ENCODE assay signal across 1 cellular context in the genomic region with DNA sequence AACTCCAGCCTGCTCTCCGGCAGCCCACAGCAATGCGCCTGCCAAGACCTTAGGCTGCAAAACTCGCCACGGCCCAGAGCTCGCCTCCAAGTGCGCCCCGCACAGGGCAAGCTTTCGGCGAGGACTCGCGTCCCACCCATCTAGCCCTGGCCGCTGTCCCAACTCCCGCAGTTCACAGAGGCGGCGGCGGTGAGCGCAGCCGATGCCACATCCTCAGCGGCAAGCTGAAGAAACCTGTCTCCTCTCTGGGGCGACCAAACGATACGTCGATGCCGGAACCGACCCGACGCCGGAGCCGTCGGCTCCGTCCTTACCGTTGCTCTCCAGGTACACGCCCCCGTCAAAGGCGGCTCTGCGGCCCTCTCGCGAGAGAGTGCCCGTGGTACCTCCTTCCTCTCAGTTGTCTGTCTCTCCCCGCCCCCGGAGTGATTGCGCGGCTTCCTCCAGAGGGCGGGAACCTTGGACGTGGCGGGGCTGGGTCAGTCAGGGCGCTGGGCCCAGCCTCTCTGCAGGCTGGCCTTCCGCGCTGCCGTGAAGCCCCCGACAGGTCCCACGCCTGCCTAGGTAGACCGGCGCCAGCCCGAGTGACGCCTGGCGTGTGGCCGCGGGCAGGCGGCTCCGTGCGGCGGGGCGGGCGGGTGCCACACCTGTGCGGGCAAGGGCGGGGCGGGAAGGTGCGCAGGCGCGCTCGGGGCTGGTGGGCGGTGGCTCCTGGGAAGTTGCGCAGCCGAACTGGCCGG.
TF ChIP-seq lines count a peak whose summit lies in the region.

No MANE protein-coding gene starts in this region.

TF ChIP-seq in HepG2, 621 proteins besides CTCF, POLR2A, EP300 and RAD21 (continued from another document and continues in another):
- TF ChIP-seq PTBP1 (IDR thresholded peaks at IDR 0.05; ENCODE audit: low read depth, low read length, poor library complexity, severe bottlenecking) (no peak), ZFAT (CRISPR knock-in tag; conservative IDR thresholded peaks at IDR 0.05) (no peak), RAD51 (IDR thresholded peaks at IDR 0.05; ENCODE audit: borderline replicate concordance) (no peak), BCL6 (CRISPR knock-in tag; IDR thresholded peaks at IDR 0.05) (peak; percentile 57), FOXO1 (CRISPR knock-in tag; IDR thresholded peaks at IDR 0.05) (0 out of 2 replicates have a peak, but pooled peaks have one; percentile 11), RBM39 (IDR thresholded peaks at IDR 0.05; ENCODE audit: low read depth, low read length, poor library complexity, severe bottlenecking) (no peak), HMGA1 (CRISPR knock-in tag; conservative IDR thresholded peaks at IDR 0.05) (no peak), SPEN (CRISPR knock-in tag; IDR thresholded peaks at IDR 0.05; ENCODE audit: low read depth) (peak; percentile 36; the same call in 1 of the 2 replicates), ZNF839 (CRISPR knock-in tag; IDR thresholded peaks at IDR 0.05; ENCODE audit: borderline replicate concordance) (no peak), NR2C2 (CRISPR knock-in tag; IDR thresholded peaks at IDR 0.05; ENCODE audit: borderline replicate concordance) (peak; percentile 56; the same call in 1 of the 2 replicates), NR3C1 (CRISPR knock-in tag; IDR thresholded peaks at IDR 0.05) (no peak), FOXP1 (IDR thresholded peaks at IDR 0.05) (no peak), FOXP1 (CRISPR knock-in tag; IDR thresholded peaks at IDR 0.05) (no peak), HIVEP1 (CRISPR knock-in tag; IDR thresholded peaks at IDR 0.05) (peak; percentile 80), NFRKB (IDR thresholded peaks at IDR 0.05) (no peak), HDAC2 (CRISPR knock-in tag; IDR thresholded peaks at IDR 0.05) (peak; percentile 55; the same call in 1 of the 2 replicates), ATF7 (IDR thresholded peaks at IDR 0.05) (no peak), ATF7 (CRISPR knock-in tag; IDR thresholded peaks at IDR 0.05) (no peak), MAZ (IDR thresholded peaks at IDR 0.05; ENCODE audit: borderline replicate concordance, low read depth, low read length) (peak; percentile 76; the same call in 1 of the 2 replicates), MAZ (CRISPR knock-in tag; IDR thresholded peaks at IDR 0.05; ENCODE audit: low read depth) (peak; percentile 88), GFI1 (CRISPR knock-in tag; IDR thresholded peaks at IDR 0.05; ENCODE audit: borderline replicate concordance) (peak; percentile 29; the same call in 1 of the 2 replicates), ARNTL (CRISPR knock-in tag; IDR thresholded peaks at IDR 0.05) (peak; percentile 75)
- TF ChIP-seq, protein P1, sequence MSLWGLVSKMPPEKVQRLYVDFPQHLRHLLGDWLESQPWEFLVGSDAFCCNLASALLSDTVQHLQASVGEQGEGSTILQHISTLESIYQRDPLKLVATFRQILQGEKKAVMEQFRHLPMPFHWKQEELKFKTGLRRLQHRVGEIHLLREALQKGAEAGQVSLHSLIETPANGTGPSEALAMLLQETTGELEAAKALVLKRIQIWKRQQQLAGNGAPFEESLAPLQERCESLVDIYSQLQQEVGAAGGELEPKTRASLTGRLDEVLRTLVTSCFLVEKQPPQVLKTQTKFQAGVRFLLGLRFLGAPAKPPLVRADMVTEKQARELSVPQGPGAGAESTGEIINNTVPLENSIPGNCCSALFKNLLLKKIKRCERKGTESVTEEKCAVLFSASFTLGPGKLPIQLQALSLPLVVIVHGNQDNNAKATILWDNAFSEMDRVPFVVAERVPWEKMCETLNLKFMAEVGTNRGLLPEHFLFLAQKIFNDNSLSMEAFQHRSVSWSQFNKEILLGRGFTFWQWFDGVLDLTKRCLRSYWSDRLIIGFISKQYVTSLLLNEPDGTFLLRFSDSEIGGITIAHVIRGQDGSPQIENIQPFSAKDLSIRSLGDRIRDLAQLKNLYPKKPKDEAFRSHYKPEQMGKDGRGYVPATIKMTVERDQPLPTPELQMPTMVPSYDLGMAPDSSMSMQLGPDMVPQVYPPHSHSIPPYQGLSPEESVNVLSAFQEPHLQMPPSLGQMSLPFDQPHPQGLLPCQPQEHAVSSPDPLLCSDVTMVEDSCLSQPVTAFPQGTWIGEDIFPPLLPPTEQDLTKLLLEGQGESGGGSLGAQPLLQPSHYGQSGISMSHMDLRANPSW (CRISPR knock-in tag; IDR thresholded peaks at IDR 0.05; ENCODE audit: borderline replicate concordance), result no peak
- TF ChIP-seq, protein P2, sequence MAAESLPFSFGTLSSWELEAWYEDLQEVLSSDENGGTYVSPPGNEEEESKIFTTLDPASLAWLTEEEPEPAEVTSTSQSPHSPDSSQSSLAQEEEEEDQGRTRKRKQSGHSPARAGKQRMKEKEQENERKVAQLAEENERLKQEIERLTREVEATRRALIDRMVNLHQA (CRISPR knock-in tag; IDR thresholded peaks at IDR 0.05), result no peak
- TF ChIP-seq, protein P3, sequence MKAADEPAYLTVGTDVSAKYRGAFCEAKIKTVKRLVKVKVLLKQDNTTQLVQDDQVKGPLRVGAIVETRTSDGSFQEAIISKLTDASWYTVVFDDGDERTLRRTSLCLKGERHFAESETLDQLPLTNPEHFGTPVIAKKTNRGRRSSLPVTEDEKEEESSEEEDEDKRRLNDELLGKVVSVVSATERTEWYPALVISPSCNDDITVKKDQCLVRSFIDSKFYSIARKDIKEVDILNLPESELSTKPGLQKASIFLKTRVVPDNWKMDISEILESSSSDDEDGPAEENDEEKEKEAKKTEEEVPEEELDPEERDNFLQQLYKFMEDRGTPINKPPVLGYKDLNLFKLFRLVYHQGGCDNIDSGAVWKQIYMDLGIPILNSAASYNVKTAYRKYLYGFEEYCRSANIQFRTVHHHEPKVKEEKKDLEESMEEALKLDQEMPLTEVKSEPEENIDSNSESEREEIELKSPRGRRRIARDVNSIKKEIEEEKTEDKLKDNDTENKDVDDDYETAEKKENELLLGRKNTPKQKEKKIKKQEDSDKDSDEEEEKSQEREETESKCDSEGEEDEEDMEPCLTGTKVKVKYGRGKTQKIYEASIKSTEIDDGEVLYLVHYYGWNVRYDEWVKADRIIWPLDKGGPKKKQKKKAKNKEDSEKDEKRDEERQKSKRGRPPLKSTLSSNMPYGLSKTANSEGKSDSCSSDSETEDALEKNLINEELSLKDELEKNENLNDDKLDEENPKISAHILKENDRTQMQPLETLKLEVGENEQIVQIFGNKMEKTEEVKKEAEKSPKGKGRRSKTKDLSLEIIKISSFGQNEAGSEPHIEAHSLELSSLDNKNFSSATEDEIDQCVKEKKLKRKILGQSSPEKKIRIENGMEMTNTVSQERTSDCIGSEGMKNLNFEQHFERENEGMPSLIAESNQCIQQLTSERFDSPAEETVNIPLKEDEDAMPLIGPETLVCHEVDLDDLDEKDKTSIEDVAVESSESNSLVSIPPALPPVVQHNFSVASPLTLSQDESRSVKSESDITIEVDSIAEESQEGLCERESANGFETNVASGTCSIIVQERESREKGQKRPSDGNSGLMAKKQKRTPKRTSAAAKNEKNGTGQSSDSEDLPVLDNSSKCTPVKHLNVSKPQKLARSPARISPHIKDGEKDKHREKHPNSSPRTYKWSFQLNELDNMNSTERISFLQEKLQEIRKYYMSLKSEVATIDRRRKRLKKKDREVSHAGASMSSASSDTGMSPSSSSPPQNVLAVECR (CRISPR knock-in tag; IDR thresholded peaks at IDR 0.05; ENCODE audit: borderline replicate concordance), result peak; percentile 88
- TF ChIP-seq, protein P4, sequence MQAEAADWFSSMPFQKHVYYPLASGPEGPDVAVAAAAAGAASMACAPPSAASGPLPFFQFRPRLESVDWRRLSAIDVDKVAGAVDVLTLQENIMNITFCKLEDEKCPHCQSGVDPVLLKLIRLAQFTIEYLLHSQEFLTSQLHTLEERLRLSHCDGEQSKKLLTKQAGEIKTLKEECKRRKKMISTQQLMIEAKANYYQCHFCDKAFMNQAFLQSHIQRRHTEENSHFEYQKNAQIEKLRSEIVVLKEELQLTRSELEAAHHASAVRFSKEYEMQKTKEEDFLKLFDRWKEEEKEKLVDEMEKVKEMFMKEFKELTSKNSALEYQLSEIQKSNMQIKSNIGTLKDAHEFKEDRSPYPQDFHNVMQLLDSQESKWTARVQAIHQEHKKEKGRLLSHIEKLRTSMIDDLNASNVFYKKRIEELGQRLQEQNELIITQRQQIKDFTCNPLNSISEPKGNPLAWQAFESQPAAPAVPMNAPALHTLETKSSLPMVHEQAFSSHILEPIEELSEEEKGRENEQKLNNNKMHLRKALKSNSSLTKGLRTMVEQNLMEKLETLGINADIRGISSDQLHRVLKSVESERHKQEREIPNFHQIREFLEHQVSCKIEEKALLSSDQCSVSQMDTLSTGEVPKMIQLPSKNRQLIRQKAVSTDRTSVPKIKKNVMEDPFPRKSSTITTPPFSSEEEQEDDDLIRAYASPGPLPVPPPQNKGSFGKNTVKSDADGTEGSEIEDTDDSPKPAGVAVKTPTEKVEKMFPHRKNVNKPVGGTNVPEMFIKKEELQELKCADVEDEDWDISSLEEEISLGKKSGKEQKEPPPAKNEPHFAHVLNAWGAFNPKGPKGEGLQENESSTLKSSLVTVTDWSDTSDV (CRISPR knock-in tag; IDR thresholded peaks at IDR 0.05), result no peak; the same call in none of the 2 replicates
- TF ChIP-seq, protein P5, sequence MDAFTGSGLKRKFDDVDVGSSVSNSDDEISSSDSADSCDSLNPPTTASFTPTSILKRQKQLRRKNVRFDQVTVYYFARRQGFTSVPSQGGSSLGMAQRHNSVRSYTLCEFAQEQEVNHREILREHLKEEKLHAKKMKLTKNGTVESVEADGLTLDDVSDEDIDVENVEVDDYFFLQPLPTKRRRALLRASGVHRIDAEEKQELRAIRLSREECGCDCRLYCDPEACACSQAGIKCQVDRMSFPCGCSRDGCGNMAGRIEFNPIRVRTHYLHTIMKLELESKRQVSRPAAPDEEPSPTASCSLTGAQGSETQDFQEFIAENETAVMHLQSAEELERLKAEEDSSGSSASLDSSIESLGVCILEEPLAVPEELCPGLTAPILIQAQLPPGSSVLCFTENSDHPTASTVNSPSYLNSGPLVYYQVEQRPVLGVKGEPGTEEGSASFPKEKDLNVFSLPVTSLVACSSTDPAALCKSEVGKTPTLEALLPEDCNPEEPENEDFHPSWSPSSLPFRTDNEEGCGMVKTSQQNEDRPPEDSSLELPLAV (CRISPR knock-in tag; conservative IDR thresholded peaks at IDR 0.05; ENCODE audit: low read depth), result no peak
- TF ChIP-seq, protein P6, sequence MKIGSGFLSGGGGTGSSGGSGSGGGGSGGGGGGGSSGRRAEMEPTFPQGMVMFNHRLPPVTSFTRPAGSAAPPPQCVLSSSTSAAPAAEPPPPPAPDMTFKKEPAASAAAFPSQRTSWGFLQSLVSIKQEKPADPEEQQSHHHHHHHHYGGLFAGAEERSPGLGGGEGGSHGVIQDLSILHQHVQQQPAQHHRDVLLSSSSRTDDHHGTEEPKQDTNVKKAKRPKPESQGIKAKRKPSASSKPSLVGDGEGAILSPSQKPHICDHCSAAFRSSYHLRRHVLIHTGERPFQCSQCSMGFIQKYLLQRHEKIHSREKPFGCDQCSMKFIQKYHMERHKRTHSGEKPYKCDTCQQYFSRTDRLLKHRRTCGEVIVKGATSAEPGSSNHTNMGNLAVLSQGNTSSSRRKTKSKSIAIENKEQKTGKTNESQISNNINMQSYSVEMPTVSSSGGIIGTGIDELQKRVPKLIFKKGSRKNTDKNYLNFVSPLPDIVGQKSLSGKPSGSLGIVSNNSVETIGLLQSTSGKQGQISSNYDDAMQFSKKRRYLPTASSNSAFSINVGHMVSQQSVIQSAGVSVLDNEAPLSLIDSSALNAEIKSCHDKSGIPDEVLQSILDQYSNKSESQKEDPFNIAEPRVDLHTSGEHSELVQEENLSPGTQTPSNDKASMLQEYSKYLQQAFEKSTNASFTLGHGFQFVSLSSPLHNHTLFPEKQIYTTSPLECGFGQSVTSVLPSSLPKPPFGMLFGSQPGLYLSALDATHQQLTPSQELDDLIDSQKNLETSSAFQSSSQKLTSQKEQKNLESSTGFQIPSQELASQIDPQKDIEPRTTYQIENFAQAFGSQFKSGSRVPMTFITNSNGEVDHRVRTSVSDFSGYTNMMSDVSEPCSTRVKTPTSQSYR (CRISPR knock-in tag; IDR thresholded peaks at IDR 0.05; ENCODE audit: borderline replicate concordance), result no peak
- TF ChIP-seq, protein P7, sequence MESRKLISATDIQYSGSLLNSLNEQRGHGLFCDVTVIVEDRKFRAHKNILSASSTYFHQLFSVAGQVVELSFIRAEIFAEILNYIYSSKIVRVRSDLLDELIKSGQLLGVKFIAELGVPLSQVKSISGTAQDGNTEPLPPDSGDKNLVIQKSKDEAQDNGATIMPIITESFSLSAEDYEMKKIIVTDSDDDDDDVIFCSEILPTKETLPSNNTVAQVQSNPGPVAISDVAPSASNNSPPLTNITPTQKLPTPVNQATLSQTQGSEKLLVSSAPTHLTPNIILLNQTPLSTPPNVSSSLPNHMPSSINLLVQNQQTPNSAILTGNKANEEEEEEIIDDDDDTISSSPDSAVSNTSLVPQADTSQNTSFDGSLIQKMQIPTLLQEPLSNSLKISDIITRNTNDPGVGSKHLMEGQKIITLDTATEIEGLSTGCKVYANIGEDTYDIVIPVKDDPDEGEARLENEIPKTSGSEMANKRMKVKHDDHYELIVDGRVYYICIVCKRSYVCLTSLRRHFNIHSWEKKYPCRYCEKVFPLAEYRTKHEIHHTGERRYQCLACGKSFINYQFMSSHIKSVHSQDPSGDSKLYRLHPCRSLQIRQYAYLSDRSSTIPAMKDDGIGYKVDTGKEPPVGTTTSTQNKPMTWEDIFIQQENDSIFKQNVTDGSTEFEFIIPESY (CRISPR knock-in tag; IDR thresholded peaks at IDR 0.05), result no peak
- TF ChIP-seq, protein P8, sequence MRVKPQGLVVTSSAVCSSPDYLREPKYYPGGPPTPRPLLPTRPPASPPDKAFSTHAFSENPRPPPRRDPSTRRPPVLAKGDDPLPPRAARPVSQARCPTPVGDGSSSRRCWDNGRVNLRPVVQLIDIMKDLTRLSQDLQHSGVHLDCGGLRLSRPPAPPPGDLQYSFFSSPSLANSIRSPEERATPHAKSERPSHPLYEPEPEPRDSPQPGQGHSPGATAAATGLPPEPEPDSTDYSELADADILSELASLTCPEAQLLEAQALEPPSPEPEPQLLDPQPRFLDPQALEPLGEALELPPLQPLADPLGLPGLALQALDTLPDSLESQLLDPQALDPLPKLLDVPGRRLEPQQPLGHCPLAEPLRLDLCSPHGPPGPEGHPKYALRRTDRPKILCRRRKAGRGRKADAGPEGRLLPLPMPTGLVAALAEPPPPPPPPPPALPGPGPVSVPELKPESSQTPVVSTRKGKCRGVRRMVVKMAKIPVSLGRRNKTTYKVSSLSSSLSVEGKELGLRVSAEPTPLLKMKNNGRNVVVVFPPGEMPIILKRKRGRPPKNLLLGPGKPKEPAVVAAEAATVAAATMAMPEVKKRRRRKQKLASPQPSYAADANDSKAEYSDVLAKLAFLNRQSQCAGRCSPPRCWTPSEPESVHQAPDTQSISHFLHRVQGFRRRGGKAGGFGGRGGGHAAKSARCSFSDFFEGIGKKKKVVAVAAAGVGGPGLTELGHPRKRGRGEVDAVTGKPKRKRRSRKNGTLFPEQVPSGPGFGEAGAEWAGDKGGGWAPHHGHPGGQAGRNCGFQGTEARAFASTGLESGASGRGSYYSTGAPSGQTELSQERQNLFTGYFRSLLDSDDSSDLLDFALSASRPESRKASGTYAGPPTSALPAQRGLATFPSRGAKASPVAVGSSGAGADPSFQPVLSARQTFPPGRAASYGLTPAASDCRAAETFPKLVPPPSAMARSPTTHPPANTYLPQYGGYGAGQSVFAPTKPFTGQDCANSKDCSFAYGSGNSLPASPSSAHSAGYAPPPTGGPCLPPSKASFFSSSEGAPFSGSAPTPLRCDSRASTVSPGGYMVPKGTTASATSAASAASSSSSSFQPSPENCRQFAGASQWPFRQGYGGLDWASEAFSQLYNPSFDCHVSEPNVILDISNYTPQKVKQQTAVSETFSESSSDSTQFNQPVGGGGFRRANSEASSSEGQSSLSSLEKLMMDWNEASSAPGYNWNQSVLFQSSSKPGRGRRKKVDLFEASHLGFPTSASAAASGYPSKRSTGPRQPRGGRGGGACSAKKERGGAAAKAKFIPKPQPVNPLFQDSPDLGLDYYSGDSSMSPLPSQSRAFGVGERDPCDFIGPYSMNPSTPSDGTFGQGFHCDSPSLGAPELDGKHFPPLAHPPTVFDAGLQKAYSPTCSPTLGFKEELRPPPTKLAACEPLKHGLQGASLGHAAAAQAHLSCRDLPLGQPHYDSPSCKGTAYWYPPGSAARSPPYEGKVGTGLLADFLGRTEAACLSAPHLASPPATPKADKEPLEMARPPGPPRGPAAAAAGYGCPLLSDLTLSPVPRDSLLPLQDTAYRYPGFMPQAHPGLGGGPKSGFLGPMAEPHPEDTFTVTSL (CRISPR knock-in tag; IDR thresholded peaks at IDR 0.05; ENCODE audit: borderline replicate concordance), result no peak
